Comparison of ENCODE assay signal across 9 cellular contexts in the genomic region with DNA sequence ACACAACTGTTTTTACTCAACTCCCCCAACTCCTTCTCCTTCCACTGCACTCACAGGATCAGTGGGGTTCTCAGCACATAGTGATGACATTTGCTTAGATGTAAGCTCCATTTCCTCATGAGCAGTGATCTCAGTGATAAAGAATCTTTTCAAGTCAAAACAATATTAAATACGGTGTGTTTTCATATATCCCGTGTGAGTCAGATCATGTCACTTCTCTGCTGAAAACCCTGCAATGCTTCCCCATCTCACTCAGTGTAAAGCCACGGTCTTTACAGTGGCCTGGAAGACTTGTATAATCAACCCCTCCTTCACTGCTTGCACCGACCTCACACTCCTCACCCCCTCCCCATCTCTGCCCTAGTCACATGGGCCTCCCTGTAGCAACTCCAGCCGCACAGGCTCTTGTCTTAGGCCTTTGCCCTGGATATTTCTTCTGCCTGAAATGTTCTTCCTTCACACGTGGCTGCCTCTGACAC.
DNase-seq lines count a peak whose midpoint lies in the region; TF ChIP-seq lines count a peak whose summit lies in the region.
"Had no signal": no experiment of that assay in that cellular context is flagged by ENCODE, and none has a peak within 500 bp of the region (broad histone marks: within the 10 kb centered on the region; RNA-seq: fewer than 3 reads in every experiment).

No MANE protein-coding gene starts in this region.

- no peaks in the 10 kb centered on the region for H3K27me3 ChIP-seq in adrenal gland
- H3K27me3 ChIP-seq in spleen (replicated peaks in 1 of 7), result no peaks in the 10 kb centered on the region
- H3K27me3 ChIP-seq: BLaER1 had no signal

- H3K4me1 ChIP-seq in adrenal gland (replicated peaks in 1 of 2), result peaks cover 0 to 18% of the 10 kb centered on the region in 2 donors
- H3K4me1 ChIP-seq in spleen, result peaks cover 0 to 21% (median 6%) of the 10 kb centered on the region in 6 donors
- H3K4me1 ChIP-seq: BLaER1 had no signal

- WGBS in adrenal gland, 4 donors, result 31 to 53% (median 45%) methylated on average over 6 of the region's 6 CpGs
- WGBS in spleen, 5 donors, result 46 to 59% (median 50%) methylated on average over 6 of the region's 6 CpGs

- DNase-seq in NCI-H82 (lab: John Stamatoyannopoulos, UW) (peak; percentile 30), NCI-H82 treated with DMSO at 0.1 percent for 48 hours (lab: John Stamatoyannopoulos, UW; ENCODE audit: unreplicated experiment) (no peak), adrenal gland (peak in 2 of 7 donors; percentile 20 to 22), hepatic stellate cell (ENCODE audit: low spot score) (peak; percentile 82), spleen (no peak), NCI-H1930 (lab: John Stamatoyannopoulos, UW) (no peak), KBM-7 (no peak), NCI-H146 treated with DMSO at 0.1 percent for 48 hours (lab: John Stamatoyannopoulos, UW; ENCODE audit: unreplicated experiment) (no peak)

- H3K36me3 ChIP-seq in adrenal gland (replicated peaks in 1 of 2) (no peaks in the 10 kb centered on the region), spleen (no peaks in the 10 kb centered on the region)
- H3K36me3 ChIP-seq: BLaER1 had no signal

- in situ Hi-C loops in KBM-7 (cut with MboI; ENCODE audit: low pct_unique_long_range_greater_than_20kb, low sequenced_read_pairs), result loop anchor here (25.0 kb wide), 1 partner anchor 335 kb away; no protein-coding TSS in a partner anchor

- intact Hi-C loops in adrenal gland (cut with DNase I) (loop anchor here in 1 of 2 donors (10.0 kb wide), 1 partner anchor 627 kb away; no protein-coding TSS in a partner anchor), spleen (cut with DNase I; ENCODE audit: low total_unique reads) (loop anchor here (5.0 kb wide), 1 partner anchor 325 kb away; no protein-coding TSS in a partner anchor)

- TF ChIP-seq CTCF in adrenal gland (IDR thresholded peaks at IDR 0.05) (no peak), spleen (IDR thresholded peaks at IDR 0.05 in 8 of 11, conservative IDR thresholded peaks at IDR 0.05 in 3 of 11) (no peak)

- H3K9me3 ChIP-seq in adrenal gland (replicated peaks in 1 of 3) (no peaks in the 10 kb centered on the region), spleen (no peaks in the 10 kb centered on the region)
- H3K9me3 ChIP-seq: BLaER1 had no signal

- H3K4me3 ChIP-seq in adrenal gland (no peak overlapping the region), spleen (no peak overlapping the region)
- H3K4me3 ChIP-seq: BLaER1 had no signal

- TF ChIP-seq POLR2A in adrenal gland (IDR thresholded peaks at IDR 0.05) (no peak), spleen (IDR thresholded peaks at IDR 0.05) (no peak)

- H3K27ac ChIP-seq in adrenal gland, result peak overlapping the region in 3 of 5 donors; percentile 4 to 24 (median 4)
- H3K27ac ChIP-seq in spleen, result peak overlapping the region in 7 of 8 donors; percentile 55 to 73 (median 67)
- H3K27ac ChIP-seq: BLaER1 had no signal

Comparison
In these comparisons a context has a peak if more than half of its experiments do, and no peak if none do; other contexts are left out.
1. DNase-seq: peak in NCI-H82 (single experiment) and hepatic stellate cell (single experiment); none in NCI-H82 treated with DMSO at 0.1 percent for 48 hours (single experiment), spleen (single experiment), NCI-H1930 (0 of 2), KBM-7 (single experiment) and NCI-H146 treated with DMSO at 0.1 percent for 48 hours (single experiment).